ENCODE assay signal across 8 cellular contexts in the genomic region with DNA sequence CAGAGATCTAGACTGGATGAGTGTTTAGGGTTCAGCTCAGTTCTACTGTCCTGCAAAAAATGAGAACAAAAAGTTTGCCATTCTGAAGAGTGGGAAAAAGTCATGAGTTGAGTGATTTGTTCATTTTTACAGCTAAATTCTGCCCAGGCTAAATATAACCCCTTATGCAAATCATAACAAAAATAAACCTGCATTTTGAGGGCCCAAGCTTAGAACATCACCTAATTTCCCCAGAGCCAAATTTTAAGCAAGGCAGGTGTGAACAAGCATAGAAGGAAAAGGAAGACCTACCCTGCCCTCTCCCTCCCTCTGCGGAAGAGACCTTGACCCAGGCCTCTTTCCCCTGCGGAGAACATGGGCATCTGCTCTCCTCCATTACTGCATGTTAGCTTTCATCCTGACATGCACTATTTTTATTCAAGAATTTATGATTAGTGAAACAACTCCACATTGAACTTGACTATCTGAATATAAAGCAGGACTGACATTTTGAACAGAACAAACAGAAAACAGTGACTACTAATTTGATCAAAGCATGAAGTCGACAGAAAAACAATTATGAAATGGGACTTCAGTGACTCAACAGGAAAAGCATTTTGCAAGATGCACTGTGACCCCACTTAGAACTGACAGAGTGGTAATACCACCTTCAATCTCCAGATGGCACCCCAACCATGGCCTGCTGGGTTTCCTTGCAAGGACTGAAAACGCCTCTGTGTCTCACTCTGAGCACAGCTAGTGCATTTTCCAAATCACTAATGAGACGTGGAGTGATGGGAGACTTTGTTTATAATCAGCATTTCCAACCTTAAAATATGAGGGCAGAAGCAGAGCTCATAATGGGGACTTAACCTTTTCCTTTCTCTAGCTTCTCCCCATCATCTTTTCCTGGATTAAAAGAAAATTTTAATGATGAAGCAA. TPM values are rescaled to one million over a fixed set of nuclear protein-coding genes. Genes with fewer than 3 reads are reported as not detected.
DNase-seq lines count a peak whose midpoint lies in the region; ATAC-seq and TF ChIP-seq lines count a peak whose summit lies in the region.

No MANE protein-coding gene starts in this region.

- H3K9me3 Mint-ChIP-seq in activated T-cell treated with anti-CD3 and anti-CD28 coated beads, Interleukin-2, amount 50 U/mL, for 24 hours: no peaks in the 10 kb centered on the region
- H3K9me3 Mint-ChIP-seq in naive thymus-derived CD8-positive, alpha-beta T cell: no peaks in the 10 kb centered on the region
- no peaks in the 10 kb centered on the region for H3K9me3 Mint-ChIP-seq in stimulated activated naive B cell treated with anti-CD40 and anti-IgM and Interleukin-4, amounts not matched to agents 10 μg/mL and 1 μg/mL and 100 μg/mL, for 72 hours

- H3K4me1 ChIP-seq in IMR-90 (ENCODE audit: control insufficient read depth, insufficient read depth, low read length) (peaks cover 30% of the 10 kb centered on the region), esophagus muscularis mucosa (peaks cover 54 to 88% (median 80%) of the 10 kb centered on the region in 4 donors)

- peak overlapping the region; percentile 59 for H2AK9ac ChIP-seq in IMR-90 (replicated peaks; ENCODE audit: low read depth, low read length, poor library complexity)

- peak overlapping the region; percentile 57 for H3K23ac ChIP-seq in IMR-90 (ENCODE audit: low read depth, low read length)

- BruUV-seq in IMR-90 (replicated peaks; lab: Mats Ljungman, UMichigan): no TSS peak

- peaks cover 7 to 57% of the 10 kb centered on the region in 2 experiments; a peak in 3 of 4 replicates for H3K79me1 ChIP-seq in IMR-90 (ENCODE audit: low read depth in 1 of 2, low read length in 2 of 2)

- intact Hi-C loops in IMR-90 (cut with micrococcal nuclease): loop anchor here (1.0 to 10.0 kb wide), 7 partner anchors 27 to 430 kb away; partner anchors contain the start of genes ALKBH2 and UNG
- intact Hi-C loops in esophagus muscularis mucosa (cut with DNase I): loop anchor here (2.0 kb wide), 3 partner anchors 66 to 192 kb away; partner anchors contain the start of genes CORO1C and SSH1

- peak overlapping the region; percentile 47 for H4K5ac ChIP-seq in IMR-90 (ENCODE audit: low read depth, low read length)

- no peaks in the 10 kb centered on the region for H3K27me3 ChIP-seq in IMR-90 (ENCODE audit: control insufficient read depth, insufficient read depth, low read length)
- H3K27me3 ChIP-seq in esophagus muscularis mucosa: no peaks in the 10 kb centered on the region

- H4K8ac ChIP-seq in IMR-90 (ENCODE audit: low read depth in 2 of 2, low read length in 2 of 2): peak overlapping the region in 1 of 2 experiments; percentile 46; a peak in 1 of 4 replicates

- peak overlapping the region; percentile 35 for H3K9ac ChIP-seq in IMR-90 (ENCODE audit: low read depth, low read length)

- H3K36me3 Mint-ChIP-seq in activated T-cell treated with anti-CD3 and anti-CD28 coated beads, Interleukin-2, amount 50 U/mL, for 24 hours (ENCODE audit: low read depth): peaks cover 2% of the 10 kb centered on the region
- H3K36me3 Mint-ChIP-seq in naive thymus-derived CD8-positive, alpha-beta T cell: no peaks in the 10 kb centered on the region
- peaks cover 0 to 5% of the 10 kb centered on the region in 2 donors for H3K36me3 Mint-ChIP-seq in stimulated activated naive B cell treated with anti-CD40 and anti-IgM and Interleukin-4, amounts not matched to agents 10 μg/mL and 1 μg/mL and 100 μg/mL, for 72 hours

- H3K4me1 Mint-ChIP-seq in activated T-cell treated with anti-CD3 and anti-CD28 coated beads, Interleukin-2, amount 50 U/mL, for 24 hours (ENCODE audit: low read depth): peaks cover 31% of the 10 kb centered on the region
- H3K4me1 Mint-ChIP-seq in naive thymus-derived CD8-positive, alpha-beta T cell: peaks cover 4 to 37% (median 9%) of the 10 kb centered on the region in 4 donors
- H3K4me1 Mint-ChIP-seq in stimulated activated naive B cell treated with anti-CD40 and anti-IgM and Interleukin-4, amounts not matched to agents 10 μg/mL and 1 μg/mL and 100 μg/mL, for 72 hours: peaks cover 32 to 57% of the 10 kb centered on the region in 2 donors

- peak; percentile 99 for TF ChIP-seq RAD21 in IMR-90 (IDR thresholded peaks at IDR 0.05; ENCODE audit: low read length)

- H3K18ac ChIP-seq in IMR-90 (ENCODE audit: low read depth, low read length): peak overlapping the region; percentile 39

- H3K4me3 Mint-ChIP-seq in activated T-cell treated with anti-CD3 and anti-CD28 coated beads, Interleukin-2, amount 50 U/mL, for 24 hours: peak overlapping the region; percentile 39
- H3K4me3 Mint-ChIP-seq in naive thymus-derived CD8-positive, alpha-beta T cell: peak overlapping the region in 3 of 10 donors; percentile 21 to 55 (median 39)
- peak overlapping the region; percentile 61 to 63 for H3K4me3 Mint-ChIP-seq in stimulated activated naive B cell treated with anti-CD40 and anti-IgM and Interleukin-4, amounts not matched to agents 10 μg/mL and 1 μg/mL and 100 μg/mL, for 72 hours

- H2AK5ac ChIP-seq in IMR-90 (ENCODE audit: low read depth, low read length): peak overlapping the region; percentile 78

- no peaks in the 10 kb centered on the region for H3K27me3 Mint-ChIP-seq in activated T-cell treated with anti-CD3 and anti-CD28 coated beads, Interleukin-2, amount 50 U/mL, for 24 hours
- H3K27me3 Mint-ChIP-seq in naive thymus-derived CD8-positive, alpha-beta T cell: no peaks in the 10 kb centered on the region
- no peaks in the 10 kb centered on the region for H3K27me3 Mint-ChIP-seq in stimulated activated naive B cell treated with anti-CD40 and anti-IgM and Interleukin-4, amounts not matched to agents 10 μg/mL and 1 μg/mL and 100 μg/mL, for 72 hours

- dilution Hi-C loops in IMR-90 (cut with HindIII; ENCODE audit: low sequenced_read_pairs, unreplicated experiment): no loop called here

- H3K56ac ChIP-seq in IMR-90 (ENCODE audit: extremely low read depth, insufficient read depth, low read length): peak overlapping the region; percentile 21; the same call in 1 of the 2 replicates

- H3K14ac ChIP-seq in IMR-90 (replicated peaks; ENCODE audit: low read depth, low read length): peak overlapping the region; percentile 20; the same call in 1 of the 2 replicates

- peaks cover 10% of the 10 kb centered on the region for H3K36me3 ChIP-seq in IMR-90 (ENCODE audit: control insufficient read depth, insufficient read depth, low read length)
- H3K36me3 ChIP-seq in esophagus muscularis mucosa: peaks cover 0 to 16% (median 9%) of the 10 kb centered on the region in 4 donors

- H3K4me2 ChIP-seq in IMR-90 (ENCODE audit: low read depth, low read length): peak overlapping the region; percentile 51

- CTCF ChIA-PET in IMR-90 (lab: Yijun Ruan, JAX): interaction anchor here (0.7 to 4.8 kb wide), 18 partner anchors 8 to 819 kb away, joined by 3 to 32 read pairs (median 3); no protein-coding TSS in a partner anchor

- POLR2A ChIA-PET in IMR-90 (lab: Charles Lee; ENCODE audit: unreplicated experiment): interaction anchor here (0.6 to 0.9 kb wide), 3 partner anchors 15 to 63 kb away, joined by 3 to 4 read pairs (median 3); no protein-coding TSS in a partner anchor
- POLR2A ChIA-PET in naive thymus-derived CD8-positive, alpha-beta T cell (lab: Charles Lee): interaction anchor here (0.7 to 2.0 kb wide), 9 partner anchors 11 to 139 kb away, joined by 3 to 30 read pairs (median 7); partner anchors contain the start of genes ISCU and SELPLG

- ATAC-seq in GM21515 (IDR thresholded peaks at IDR 0.05; ENCODE audit: unreplicated experiment) (peak; percentile 80), IMR-90 (ENCODE audit: low read depth) (peak; percentile 92)
- ATAC-seq in naive thymus-derived CD8-positive, alpha-beta T cell: peak; percentile 99
- peak; percentile 95 to 96 for ATAC-seq in stimulated activated naive B cell treated with anti-CD40 and anti-IgM and Interleukin-4, amounts not matched to agents 10 μg/mL and 1 μg/mL and 100 μg/mL, for 72 hours (replicated peaks)

- no CpG with 5 or more reads among the region's 5 CpGs for WGBS in IMR-90 (ENCODE audit: extremely low coverage in 2 of 2, insufficient read length in 1 of 2), 2 experiments
- WGBS in esophagus muscularis mucosa: 5% methylated on average over 5 of the region's 5 CpGs

- H2AFZ ChIP-seq in IMR-90 (replicated peaks; ENCODE audit: low read length, poor library complexity): peak overlapping the region; percentile 52

- peak overlapping the region; percentile 91 for H3K27ac Mint-ChIP-seq in activated T-cell treated with anti-CD3 and anti-CD28 coated beads, Interleukin-2, amount 50 U/mL, for 24 hours
- H3K27ac Mint-ChIP-seq in naive thymus-derived CD8-positive, alpha-beta T cell: peak overlapping the region in 9 of 10 donors; percentile 62 to 95 (median 84)
- peak overlapping the region; percentile 92 for H3K27ac Mint-ChIP-seq in stimulated activated naive B cell treated with anti-CD40 and anti-IgM and Interleukin-4, amounts not matched to agents 10 μg/mL and 1 μg/mL and 100 μg/mL, for 72 hours

- H2BK15ac ChIP-seq in IMR-90 (ENCODE audit: low read depth, low read length): peak overlapping the region; percentile 8; the same call in 1 of the 3 replicates

- no peak overlapping the region for H3K4me3 ChIP-seq in IMR-90 (ENCODE audit: insufficient read depth, low read depth, low read length)
- H3K4me3 ChIP-seq in esophagus muscularis mucosa: peak overlapping the region in 1 of 4 donors; percentile 5

- H3K27ac ChIP-seq in IMR-90 (ENCODE audit: insufficient read depth, low read length): peak overlapping the region; percentile 85
- peak overlapping the region; percentile 83 to 90 (median 84) for H3K27ac ChIP-seq in esophagus muscularis mucosa (replicated peaks in 1 of 4)

- peak overlapping the region; percentile 52 for H2BK120ac ChIP-seq in IMR-90 (ENCODE audit: low read depth, low read length)

- peak overlapping the region; percentile 41; the same call in 1 of the 2 replicates for H4K91ac ChIP-seq in IMR-90 (ENCODE audit: insufficient read depth, low read depth, low read length)

- peaks cover 12% of the 10 kb centered on the region for H3K9me1 ChIP-seq in IMR-90 (ENCODE audit: insufficient read depth, low read length)

- H3K4ac ChIP-seq in IMR-90 (ENCODE audit: low read depth, low read length): peak overlapping the region; percentile 72

- peak overlapping the region; percentile 81 for H2BK5ac ChIP-seq in IMR-90 (ENCODE audit: low read depth, low read length, poor library complexity, severe bottlenecking)

- H3K9me3 ChIP-seq in IMR-90 (ENCODE audit: control insufficient read depth, insufficient read depth, low read length) (no peaks in the 10 kb centered on the region), esophagus muscularis mucosa (no peaks in the 10 kb centered on the region)

- TF ChIP-seq POLR2A in IMR-90 (IDR thresholded peaks at IDR 0.05; ENCODE audit: low read depth, low read length): peak; percentile 31; the same call in 1 of the 2 replicates
- TF ChIP-seq POLR2A in esophagus muscularis mucosa (IDR thresholded peaks at IDR 0.05; ENCODE audit: low read depth): no peak

- TF ChIP-seq CTCF in IMR-90 (conservative IDR thresholded peaks at IDR 0.05; ENCODE audit: low read depth, low read length): peak; percentile 98
- peak in 2 of 3 experiments; percentile 96 to 97 for TF ChIP-seq CTCF in esophagus muscularis mucosa (IDR thresholded peaks at IDR 0.05)

- DNase-seq in DMS153 (lab: John Stamatoyannopoulos, UW) (peak; percentile 60), IMR-90 (peak; percentile 95), OCI-M2 (lab: John Stamatoyannopoulos, UW; ENCODE audit: unreplicated experiment) (peak; percentile 37), esophagus muscularis mucosa (ENCODE audit: extremely low spot score) (peak; percentile 97)
- DNase-seq in activated T-cell treated with anti-CD3 and anti-CD28 coated beads, Interleukin-2, amount 50 U/mL, for 24 hours: peak; percentile 80
- DNase-seq in naive thymus-derived CD8-positive, alpha-beta T cell: peak; percentile 47 to 91 (median 82)
- DNase-seq in stimulated activated naive B cell treated with anti-CD40 and anti-IgM and Interleukin-4, amounts not matched to agents 10 μg/mL and 1 μg/mL and 100 μg/mL, for 72 hours: peak; percentile 74

- in situ Hi-C loops in IMR-90 (cut with MboI; ENCODE audit: low sequenced_read_pairs): loop anchor here (5.0 kb wide), 1 partner anchor 138 kb away; no protein-coding TSS in a partner anchor

- H4K20me1 ChIP-seq in IMR-90 (ENCODE audit: insufficient read depth, low read length): peaks cover 85% of the 10 kb centered on the region

- 0 out of 2 replicates have a peak overlapping the region, but pooled peaks have one; percentile 57 for H2BK20ac ChIP-seq in IMR-90 (ENCODE audit: low read depth, low read length)

- no peak for TF ChIP-seq EP300 in esophagus muscularis mucosa (IDR thresholded peaks at IDR 0.05)

RNA-seq across cellular contexts. Expression of gene SELPLG, which starts 30.9 kb away (rescaled TPM):
- total RNA-seq in IMR-90 (2012; rRNA removed) (2.8 and 3.2 TPM in 2 replicates), esophagus muscularis mucosa (10 to 100 TPM in 2 of 4 donors, 1 to 10 TPM in 2; 7.2 to 15.7 (median 10.0) TPM)
- polyA plus RNA-seq in IMR-90 (2012; rRNA removed): 10.8 and 13.9 TPM in 2 replicates
- polyA plus RNA-seq in IMR-90 (2012; cell fraction: cytosol; rRNA removed): 7.9 and 13.9 TPM in 2 replicates
- polyA plus RNA-seq in IMR-90 (2012; cell fraction: nucleus; rRNA removed; ENCODE audit: low replicate concordance): 29.8 and 69.7 TPM in 2 replicates
- total RNA-seq in naive thymus-derived CD8-positive, alpha-beta T cell: 100 to 1,000 TPM; 157 to 163 TPM
- polyA plus RNA-seq in naive thymus-derived CD8-positive, alpha-beta T cell: 100 to 1,000 TPM; 453 to 720 (median 520) TPM

Comparison
In these comparisons a context has a peak if more than half of its experiments do, and no peak if none do; other contexts are left out.
1. DNase-seq: peak in every context shown above with its lines; median percentile 97 in esophagus muscularis mucosa; 95 in IMR-90; 82 in naive thymus-derived CD8-positive, alpha-beta T cell; 80 in activated T-cell treated with anti-CD3 and anti-CD28 coated beads, Interleukin-2, amount 50 U/mL, for 24 hours; 74 in stimulated activated naive B cell treated with anti-CD40 and anti-IgM and Interleukin-4, amounts not matched to agents 10 μg/mL and 1 μg/mL and 100 μg/mL, for 72 hours; 60 in DMS153; 37 in OCI-M2.
2. RNA of gene SELPLG, which starts 30.9 kb away (total RNA-seq): 157 to 163 TPM in naive thymus-derived CD8-positive, alpha-beta T cell; 7.2 to 15.7 TPM in esophagus muscularis mucosa and 2.8 to 3.2 TPM in IMR-90; every median in the first group is over 4 times any median in the second.
3. Peak in every context shown above with its lines, with median percentiles within 50 percentile points of each other: ATAC-seq and H3K27ac Mint-ChIP-seq.